ENCODE assay signal across 9 cellular contexts in the genomic region with DNA sequence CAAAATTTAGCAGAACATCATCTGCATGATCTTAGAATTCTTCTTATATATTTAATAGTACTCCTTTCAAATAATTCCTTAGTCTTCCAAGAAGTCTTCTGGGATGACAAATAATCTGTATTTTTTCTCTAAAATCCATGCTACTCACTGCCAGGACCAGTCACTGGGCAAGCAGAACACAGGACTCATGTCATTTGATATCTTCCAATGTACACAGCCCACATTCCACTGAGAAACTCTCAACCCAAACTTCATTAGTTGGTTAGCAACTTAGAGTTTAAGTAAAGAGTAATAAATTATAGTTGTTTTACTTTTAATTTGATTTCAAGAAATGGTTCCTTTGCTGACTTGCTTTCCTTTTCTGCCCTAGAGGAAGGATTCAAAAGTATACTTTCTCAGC.
"Had no signal": no experiment of that assay in that cellular context is flagged by ENCODE, and none has a peak within 500 bp of the region (broad histone marks: within the 10 kb centered on the region; RNA-seq: fewer than 3 reads in every experiment).

No MANE protein-coding gene starts in this region.

- H3K36me3 ChIP-seq: HAP-1 had no signal

- H3K9ac ChIP-seq: GM23248 had no signal

- ATAC-seq: GM23338, HCT116 had no signal

- H3K4me1 Mint-ChIP-seq: GM23338, H9 had no signal

- DNase-seq: GM23248, GOT3, H7, H9, HCEC 1CT, HFFc6 had no signal

- H3K27ac Mint-ChIP-seq: GM23338, H9, HFFc6 had no signal

- H3K4me2 ChIP-seq: GM23338 had no signal

- H3K9me3 ChIP-seq: HAP-1 had no signal

- H3K4me1 ChIP-seq: HAP-1 had no signal

- H3K4me3 ChIP-seq: GM23248, GM23338, HAP-1 had no signal

- H3K4me3 Mint-ChIP-seq: GM23338, H9, HFFc6 had no signal

- H3K9me3 Mint-ChIP-seq: HFFc6 had no signal

- H3K27ac ChIP-seq: GM23248 had no signal

- H2AFZ ChIP-seq: GM23248, GM23338 had no signal
